9 cellular contexts compared by ENCODE assay signal in the genomic region with DNA sequence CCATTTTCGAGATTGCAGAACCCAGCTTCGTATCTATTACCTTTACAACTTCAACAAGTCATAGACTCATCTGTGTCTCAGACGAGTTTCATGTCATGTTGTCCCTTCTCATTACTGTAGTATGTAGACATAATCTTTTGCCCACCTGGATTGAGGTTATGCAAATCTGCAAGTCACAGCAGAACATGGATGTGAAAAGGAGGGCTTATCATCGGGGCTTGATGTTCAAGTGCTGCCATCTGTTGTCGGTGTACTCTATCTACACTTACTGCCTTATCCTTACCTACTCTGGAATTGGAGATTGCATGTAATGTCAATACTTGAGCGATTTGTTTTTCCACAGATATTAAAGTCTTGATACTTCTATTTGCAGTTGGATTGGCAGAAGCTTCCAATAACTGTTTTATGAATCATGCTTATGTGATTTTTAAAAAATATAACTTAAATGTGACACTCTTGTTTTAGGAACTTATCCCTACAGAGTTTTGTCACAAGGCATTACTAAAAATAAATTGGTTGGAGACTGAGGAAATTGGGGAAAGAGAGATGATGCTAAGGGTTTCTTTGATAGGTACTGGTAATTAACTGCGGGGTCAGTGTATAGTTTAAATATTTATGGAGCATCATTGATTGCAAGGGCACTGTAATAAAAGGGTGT. TPM values are rescaled to one million over a fixed set of nuclear protein-coding genes. Genes with fewer than 3 reads are reported as not detected.
A peak's percentile ranks its signal among the peaks of the same experiment; 100 is the strongest.
DNase-seq lines count a peak whose midpoint lies in the region; ATAC-seq and TF ChIP-seq lines count a peak whose summit lies in the region.
"Had no signal": no experiment of that assay in that cellular context is flagged by ENCODE, and none has a peak within 500 bp of the region (broad histone marks: within the 10 kb centered on the region; RNA-seq: fewer than 3 reads in every experiment).

No MANE protein-coding gene starts in this region.

- POLR2A ChIA-PET in A673 (lab: Charles Lee; ENCODE audit: low non-redundant PET) = no interaction called here
- POLR2A ChIA-PET in PC-3 (lab: Charles Lee; ENCODE audit: unreplicated experiment) = no interaction called here

- TF ChIP-seq CTCF in A673 (conservative IDR thresholded peaks at IDR 0.05; ENCODE audit: low read depth, low read length) = peak; percentile 78
- TF ChIP-seq CTCF in GM12864 (IDR thresholded peaks at IDR 0.05; ENCODE audit: low read depth, low read length, missing control alignments) = peak; percentile 69
- TF ChIP-seq CTCF in PC-3 (conservative IDR thresholded peaks at IDR 0.05; ENCODE audit: low read depth, low read length) = peak; percentile 78
- peak; percentile 71 for TF ChIP-seq CTCF in hepatocyte (IDR thresholded peaks at IDR 0.05; ENCODE audit: poor library complexity)
- peak; percentile 59 for TF ChIP-seq CTCF in smooth muscle cell (IDR thresholded peaks at IDR 0.05; ENCODE audit: borderline replicate concordance, insufficient read depth, poor library complexity, severe bottlenecking)

- peak; percentile 35; the same call in 1 of the 2 replicates for ATAC-seq in PC-3
- ATAC-seq: right cardiac atrium had no signal

- CTCF ChIA-PET in A673 (lab: Charles Lee) (no interaction called here), PC-3 (lab: Charles Lee) (no interaction called here)

- H3K4me2 ChIP-seq in Karpas-422 (ENCODE audit: low read depth, low read length, poor library complexity, severe bottlenecking) (peak overlapping the region; percentile 31), PC-3 (ENCODE audit: low read length) (no peak overlapping the region), hepatocyte (no peak overlapping the region), smooth muscle cell (no peak overlapping the region)

- H3F3A ChIP-seq in PC-3 (ENCODE audit: low read length, unreplicated experiment) = no peaks in the 10 kb centered on the region
- no peaks in the 10 kb centered on the region for H3F3A ChIP-seq in smooth muscle cell (ENCODE audit: low read depth)

- H3K9me3 ChIP-seq in A673 (ENCODE audit: low read depth, low read length, poor library complexity, severe bottlenecking) (no peaks in the 10 kb centered on the region), Karpas-422 (ENCODE audit: low read length) (no peaks in the 10 kb centered on the region), PC-3 (ENCODE audit: low read length) (no peaks in the 10 kb centered on the region), adipocyte (ENCODE audit: control insufficient read depth, low read length) (no peaks in the 10 kb centered on the region), hepatocyte (ENCODE audit: low read depth) (no peaks in the 10 kb centered on the region), smooth muscle cell (replicated peaks; ENCODE audit: low read depth) (no peaks in the 10 kb centered on the region)

- 32% methylated on average over 7 of the region's 7 CpGs for WGBS in hepatocyte (ENCODE audit: low lambda C conversion rate, missing lambda C conversion rate)
- WGBS in smooth muscle cell (ENCODE audit: low lambda C conversion rate) = 33% methylated on average over 7 of the region's 7 CpGs

- H4K20me1 ChIP-seq in Karpas-422 (ENCODE audit: insufficient read depth, low read depth, low read length) (no peaks in the 10 kb centered on the region), PC-3 (ENCODE audit: low read length) (no peaks in the 10 kb centered on the region), hepatocyte (ENCODE audit: insufficient read depth, poor library complexity, severe bottlenecking) (no peaks in the 10 kb centered on the region), smooth muscle cell (ENCODE audit: low read depth) (peaks cover 11% of the 10 kb centered on the region)

- H3K4me3 ChIP-seq in A673 (ENCODE audit: low read depth, low read length, poor library complexity, severe bottlenecking) (no peak overlapping the region), GM12864 (ENCODE audit: low read depth, low read length) (no peak overlapping the region), Karpas-422 (ENCODE audit: low read length) (no peak overlapping the region), PC-3 (ENCODE audit: low read length) (no peak overlapping the region), adipocyte (ENCODE audit: low read length) (no peak overlapping the region), hepatocyte (no peak overlapping the region), smooth muscle cell (no peak overlapping the region)

- peaks cover 20% of the 10 kb centered on the region for H3K79me2 ChIP-seq in Karpas-422 (ENCODE audit: low read length)
- H3K79me2 ChIP-seq in PC-3 (ENCODE audit: low read length) = peaks cover 20% of the 10 kb centered on the region
- H3K79me2 ChIP-seq in hepatocyte = peaks cover 18% of the 10 kb centered on the region
- H3K79me2 ChIP-seq in smooth muscle cell (ENCODE audit: low read depth) = peaks cover 20% of the 10 kb centered on the region

- no peaks in the 10 kb centered on the region for H3K27me3 ChIP-seq in A673 (replicated peaks; ENCODE audit: insufficient read depth, low read depth, low read length, poor library complexity)
- no peaks in the 10 kb centered on the region for H3K27me3 ChIP-seq in Karpas-422 (ENCODE audit: low read length)
- no peaks in the 10 kb centered on the region for H3K27me3 ChIP-seq in PC-3 (ENCODE audit: low read length)
- H3K27me3 ChIP-seq in adipocyte (replicated peaks; ENCODE audit: control insufficient read depth, insufficient read depth, low read length) = no peaks in the 10 kb centered on the region
- no peaks in the 10 kb centered on the region for H3K27me3 ChIP-seq in hepatocyte
- no peaks in the 10 kb centered on the region for H3K27me3 ChIP-seq in smooth muscle cell (ENCODE audit: low read depth)

- H3K36me3 ChIP-seq in A673 (ENCODE audit: insufficient read depth, low read length, poor library complexity, severe bottlenecking) = no peaks in the 10 kb centered on the region
- H3K36me3 ChIP-seq in Karpas-422 (ENCODE audit: insufficient read depth, low read length) = peaks cover 3% of the 10 kb centered on the region; the same call in 1 of the 2 replicates
- no peaks in the 10 kb centered on the region for H3K36me3 ChIP-seq in PC-3 (ENCODE audit: low read depth, low read length)
- H3K36me3 ChIP-seq in adipocyte (ENCODE audit: control insufficient read depth, insufficient read depth, low read length, severe bottlenecking) = no peaks in the 10 kb centered on the region
- H3K36me3 ChIP-seq in hepatocyte (replicated peaks; ENCODE audit: insufficient read depth, low read depth) = no peaks in the 10 kb centered on the region
- no peaks in the 10 kb centered on the region for H3K36me3 ChIP-seq in smooth muscle cell (ENCODE audit: low read depth)

- intact Hi-C loops in A673 (cut with micrococcal nuclease; ENCODE audit: unreplicated experiment) = loop anchor here (1.0 to 5.0 kb wide), 4 partner anchors 155 to 259 kb away; no protein-coding TSS in a partner anchor
- intact Hi-C loops in PC-3 (cut with micrococcal nuclease) = loop anchor here (1.0 kb wide), 3 partner anchors 156 to 259 kb away; no protein-coding TSS in a partner anchor

- DNase-seq in A673 (ENCODE audit: low spot score) (peak; percentile 72), GM12864 (ENCODE audit: low read depth) (peak; percentile 81), HCEC 1CT (peak; percentile 55), Karpas-422 (peak; percentile 81), PC-3 (peak; percentile 69), adipocyte (ENCODE audit: low read depth) (peak; percentile 86), hepatocyte (ENCODE audit: low spot score) (peak; percentile 79), smooth muscle cell (lab: John Stamatoyannopoulos, UW; ENCODE audit: unreplicated experiment) (no peak)

- BruUV-seq in A673 (replicated peaks; lab: Mats Ljungman, UMichigan) (no TSS peak), PC-3 (replicated peaks; lab: Mats Ljungman, UMichigan) (no TSS peak)

- H3K4me1 ChIP-seq in A673 (ENCODE audit: insufficient read depth, low read length, poor library complexity, severe bottlenecking) = peaks cover under 1% of the 10 kb centered on the region
- peaks cover 23% of the 10 kb centered on the region for H3K4me1 ChIP-seq in Karpas-422 (ENCODE audit: low read length)
- H3K4me1 ChIP-seq in PC-3 (ENCODE audit: insufficient read depth, low read length) = peaks cover 13% of the 10 kb centered on the region; the same call in 1 of the 2 replicates
- H3K4me1 ChIP-seq in adipocyte (ENCODE audit: control insufficient read depth, insufficient read depth, low read length) = peaks cover 16% of the 10 kb centered on the region
- no peaks in the 10 kb centered on the region for H3K4me1 ChIP-seq in hepatocyte (ENCODE audit: insufficient read depth)
- H3K4me1 ChIP-seq in smooth muscle cell (ENCODE audit: low read depth) = peaks cover 10% of the 10 kb centered on the region

- H3K9me2 ChIP-seq in Karpas-422 (replicated peaks; ENCODE audit: insufficient read depth, low read length) (no peaks in the 10 kb centered on the region), PC-3 (replicated peaks; ENCODE audit: low read length) (no peaks in the 10 kb centered on the region), hepatocyte (replicated peaks; ENCODE audit: insufficient read depth) (no peaks in the 10 kb centered on the region)

- no peak overlapping the region for H3K27ac ChIP-seq in A673 (ENCODE audit: low read depth, low read length, poor library complexity, severe bottlenecking)
- H3K27ac ChIP-seq in Karpas-422 (ENCODE audit: low read length) = no peak overlapping the region
- no peak overlapping the region for H3K27ac ChIP-seq in PC-3 (ENCODE audit: low read length)
- no peak overlapping the region for H3K27ac ChIP-seq in hepatocyte
- no peak overlapping the region for H3K27ac ChIP-seq in smooth muscle cell (ENCODE audit: low read depth)

- H3K9ac ChIP-seq in Karpas-422 (ENCODE audit: low read length) (no peak overlapping the region), PC-3 (ENCODE audit: low read length) (no peak overlapping the region), adipocyte (ENCODE audit: low read length) (no peak overlapping the region), smooth muscle cell (ENCODE audit: low read depth) (no peak overlapping the region)

- H2AFZ ChIP-seq in Karpas-422 (ENCODE audit: low read length) (no peak overlapping the region), PC-3 (ENCODE audit: low read length) (peak overlapping the region; percentile 59), hepatocyte (no peak overlapping the region), smooth muscle cell (ENCODE audit: low read depth) (no peak overlapping the region)

RNA-seq across cellular contexts. Expression of gene GOPC, which starts 3.0 kb away (rescaled TPM):
- 18.9 and 20.8 TPM in 2 replicates for total RNA-seq in A673 (2021)
- total RNA-seq in Karpas-422 (2014; rRNA removed; shearing (Covaris generic); ENCODE audit: low replicate concordance) = 31.5 and 36.4 TPM in 2 replicates
- 15.8 and 17.1 TPM in 2 replicates for total RNA-seq in PC-3 (2014; rRNA removed)
- 39.5 and 40.8 TPM in 2 replicates for total RNA-seq in hepatocyte
- polyA plus RNA-seq in hepatocyte = 18.2 and 19.7 TPM in 2 replicates
- 73.7 and 77.6 TPM in 2 replicates for total RNA-seq in smooth muscle cell
- polyA plus RNA-seq in smooth muscle cell = 26.5 and 38.3 TPM in 2 replicates
